In the genomic region with DNA sequence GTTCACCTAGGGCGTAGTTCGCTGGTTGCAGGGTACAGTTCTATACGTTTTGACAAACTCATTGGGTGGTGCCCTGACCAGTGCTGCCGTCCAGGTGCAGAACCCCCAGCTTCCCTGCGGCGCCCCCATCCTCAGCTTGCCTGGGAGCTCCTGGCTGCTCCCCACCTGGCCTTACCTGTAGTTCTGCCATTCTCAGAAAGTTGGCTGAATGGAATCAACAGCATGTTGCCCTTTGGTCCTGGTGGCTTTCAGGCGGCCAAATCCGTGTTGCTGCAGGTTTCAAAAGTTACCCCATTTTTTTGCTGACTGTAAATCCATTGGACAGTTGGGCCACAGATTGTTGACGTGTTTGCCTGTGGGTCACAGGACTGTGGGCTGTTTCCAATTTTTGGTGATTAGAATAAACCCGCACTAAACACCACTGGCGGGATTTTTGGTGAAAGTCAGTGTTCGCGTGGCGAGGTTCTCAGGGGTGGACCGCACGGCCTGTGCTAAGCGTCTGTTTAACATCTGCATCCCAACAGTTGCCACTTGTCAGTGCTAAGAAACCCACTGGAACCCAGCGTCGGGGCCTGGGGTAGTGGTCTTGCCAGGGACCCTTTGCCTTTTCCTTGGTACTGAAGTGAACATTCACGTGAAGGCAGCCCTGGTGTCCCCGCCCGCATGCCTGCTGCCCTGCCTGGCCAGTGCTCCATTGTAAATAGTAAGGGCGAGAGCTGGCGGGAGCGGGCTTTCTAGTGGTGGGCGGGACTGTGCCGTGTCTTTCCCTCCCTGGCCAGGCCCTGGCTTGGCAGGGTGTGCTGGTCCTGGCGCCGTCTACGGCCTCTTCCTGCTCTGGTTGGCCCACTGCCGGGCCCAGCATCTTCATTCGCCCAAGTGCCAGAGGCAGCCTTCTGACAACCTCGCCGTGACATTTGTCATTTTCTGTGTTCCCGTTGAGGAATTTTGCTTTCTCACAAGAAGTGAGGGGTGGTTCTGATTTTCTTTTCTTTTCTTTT, we compare ENCODE assay signal across 1 cellular context.
A peak's percentile ranks its signal among the peaks of the same experiment; 100 is the strongest.
TF ChIP-seq lines count a peak whose summit lies in the region.

No MANE protein-coding gene starts in this region.

TF ChIP-seq in HEK293, 187 proteins besides CTCF, POLR2A, EP300 and RAD21 (continued from another document):
- TF ChIP-seq ZNF600 (tag by site-specific recombination; IDR thresholded peaks at IDR 0.05) (0 out of 2 replicates have a peak, but pooled peaks have one; percentile 13), KLF9 (tag by site-specific recombination; IDR thresholded peaks at IDR 0.05; ENCODE audit: low read depth) (0 out of 2 replicates have a peak, but pooled peaks have one; percentile 19), KLF1 (tag by site-specific recombination; IDR thresholded peaks at IDR 0.05) (peak; percentile 69), ZNF132 (tag by site-specific recombination; IDR thresholded peaks at IDR 0.05; ENCODE audit: borderline replicate concordance) (no peak), PRDM1 (tag by site-specific recombination; IDR thresholded peaks at IDR 0.05) (peak; percentile 70), IKZF3 (tag by site-specific recombination; IDR thresholded peaks at IDR 0.05) (no peak), TCF7L2 (IDR thresholded peaks at IDR 0.05; ENCODE audit: borderline replicate concordance, low read depth, low read length) (no peak), MEIS1 (CRISPR knock-in tag; IDR thresholded peaks at IDR 0.05; ENCODE audit: borderline replicate concordance) (no peak), ZNF223 (tag by site-specific recombination; IDR thresholded peaks at IDR 0.05) (no peak), ZNF529 (tag by site-specific recombination; IDR thresholded peaks at IDR 0.05; ENCODE audit: insufficient replicate concordance) (no peak)
- TF ChIP-seq, protein P1, sequence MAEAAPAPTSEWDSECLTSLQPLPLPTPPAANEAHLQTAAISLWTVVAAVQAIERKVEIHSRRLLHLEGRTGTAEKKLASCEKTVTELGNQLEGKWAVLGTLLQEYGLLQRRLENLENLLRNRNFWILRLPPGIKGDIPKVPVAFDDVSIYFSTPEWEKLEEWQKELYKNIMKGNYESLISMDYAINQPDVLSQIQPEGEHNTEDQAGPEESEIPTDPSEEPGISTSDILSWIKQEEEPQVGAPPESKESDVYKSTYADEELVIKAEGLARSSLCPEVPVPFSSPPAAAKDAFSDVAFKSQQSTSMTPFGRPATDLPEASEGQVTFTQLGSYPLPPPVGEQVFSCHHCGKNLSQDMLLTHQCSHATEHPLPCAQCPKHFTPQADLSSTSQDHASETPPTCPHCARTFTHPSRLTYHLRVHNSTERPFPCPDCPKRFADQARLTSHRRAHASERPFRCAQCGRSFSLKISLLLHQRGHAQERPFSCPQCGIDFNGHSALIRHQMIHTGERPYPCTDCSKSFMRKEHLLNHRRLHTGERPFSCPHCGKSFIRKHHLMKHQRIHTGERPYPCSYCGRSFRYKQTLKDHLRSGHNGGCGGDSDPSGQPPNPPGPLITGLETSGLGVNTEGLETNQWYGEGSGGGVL (tag by site-specific recombination; IDR thresholded peaks at IDR 0.05): no peak
